ENCODE assay signal across 20 cellular contexts in the genomic region with DNA sequence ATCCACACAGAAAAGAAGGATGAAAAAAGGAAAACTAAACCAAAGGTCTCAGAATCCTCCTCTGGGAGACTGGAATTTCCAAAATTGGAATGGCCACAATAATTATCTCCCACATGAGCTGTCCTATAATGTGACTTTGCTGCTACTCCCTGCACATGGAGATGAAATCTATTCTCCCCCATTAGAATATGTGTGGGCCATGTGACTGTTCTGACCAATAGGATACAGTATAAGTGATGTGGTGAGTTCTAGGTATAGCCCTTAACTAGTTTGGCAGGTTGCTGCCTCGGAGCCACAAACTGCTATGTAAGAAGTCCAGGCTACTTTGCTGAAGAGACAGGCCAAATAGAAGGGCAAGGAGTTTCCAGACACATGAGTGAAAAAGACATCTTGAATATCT. TPM values are rescaled to one million over a fixed set of nuclear protein-coding genes. Genes with fewer than 3 reads are reported as not detected.
DNase-seq lines count a peak whose midpoint lies in the region; ATAC-seq and TF ChIP-seq lines count a peak whose summit lies in the region.
"Had no signal": no experiment of that assay in that cellular context is flagged by ENCODE, and none has a peak within 500 bp of the region (broad histone marks: within the 10 kb centered on the region; RNA-seq: fewer than 3 reads in every experiment).

No MANE protein-coding gene starts in this region.

- intact Hi-C loops in OCI-LY7 (cut with micrococcal nuclease; ENCODE audit: unreplicated experiment), result loop anchor here (10.0 kb wide), 1 partner anchor 780 kb away; the partner anchor contains the start of gene NMD3

- no peak overlapping the region for H2AFZ ChIP-seq in DND-41 (ENCODE audit: low read depth, low read length)
- no peak overlapping the region for H2AFZ ChIP-seq in OCI-LY7 (ENCODE audit: low read length)

- H3K4me3 Mint-ChIP-seq in CD4-positive, CD25-positive, alpha-beta regulatory T cell, result peak overlapping the region in 2 of 4 donors; percentile 19 to 86
- H3K4me3 Mint-ChIP-seq: activated naive CD8-positive, alpha-beta T cell treated with anti-CD3 and anti-CD28 coated beads for 36 hours; stimulated activated memory B cell treated with anti-CD40 and anti-IgM and Interleukin-4, amounts not matched to agents 10 μg/mL and 1 μg/mL and 100 μg/mL, for 72 hours had no signal

- H3K9ac ChIP-seq in DND-41 (ENCODE audit: low read depth, low read length), result no peak overlapping the region

- peak overlapping the region; percentile 23 to 56 (median 40) for H3K27ac Mint-ChIP-seq in CD4-positive, CD25-positive, alpha-beta regulatory T cell
- H3K27ac Mint-ChIP-seq: activated naive CD8-positive, alpha-beta T cell treated with anti-CD3 and anti-CD28 coated beads for 36 hours; stimulated activated memory B cell treated with anti-CD40 and anti-IgM and Interleukin-4, amounts not matched to agents 10 μg/mL and 1 μg/mL and 100 μg/mL, for 72 hours had no signal

- H3K27ac ChIP-seq in CD4-positive, CD25-positive, alpha-beta regulatory T cell (ENCODE audit: insufficient read depth, low read length, poor library complexity, severe bottlenecking), result peak overlapping the region; percentile 14
- H3K27ac ChIP-seq in DND-41 (ENCODE audit: low read length), result no peak overlapping the region
- H3K27ac ChIP-seq in OCI-LY7 (ENCODE audit: low read depth, low read length, poor library complexity, severe bottlenecking), result no peak overlapping the region
- H3K27ac ChIP-seq: brain microvascular endothelial cell, epithelial cell of prostate, gastrocnemius medialis, ovary, SJSA1, thoracic aorta had no signal

- H3K9me2 ChIP-seq in OCI-LY7 (ENCODE audit: insufficient read depth, low read length), result no peaks in the 10 kb centered on the region

- peaks cover 41 to 81% (median 55%) of the 10 kb centered on the region in 4 donors for H3K4me1 Mint-ChIP-seq in CD4-positive, CD25-positive, alpha-beta regulatory T cell

- POLR2A ChIA-PET in OCI-LY7 (lab: Charles Lee), result interaction anchor here (0.5 to 3.6 kb wide), 7 partner anchors 8 to 50 kb away, joined by 3 to 22 read pairs (median 4); no protein-coding TSS in a partner anchor

- H3K4me2 ChIP-seq in DND-41 (ENCODE audit: insufficient read depth, low read length), result no peak overlapping the region
- 0 out of 2 replicates have a peak overlapping the region, but pooled peaks have one; percentile 4 for H3K4me2 ChIP-seq in OCI-LY7 (ENCODE audit: low read length)

- H3K4me3 ChIP-seq in CD4-positive, CD25-positive, alpha-beta regulatory T cell (ENCODE audit: low read depth, low read length), result peak overlapping the region; percentile 30
- H3K4me3 ChIP-seq in DND-41 (ENCODE audit: low read depth in 1 of 2, low read length in 2 of 2) (no peak overlapping the region), OCI-LY7 (ENCODE audit: low read depth, low read length, poor library complexity, severe bottlenecking) (no peak overlapping the region), epithelial cell of esophagus (ENCODE audit: low read length) (no peak overlapping the region)
- H3K4me3 ChIP-seq: gastrocnemius medialis, ovary, SJSA1, thoracic aorta had no signal

- ATAC-seq in CD4-positive, CD25-positive, alpha-beta regulatory T cell (ENCODE audit: low read depth in 2 of 2), result no peak
- ATAC-seq in DND-41 (ENCODE audit: insufficient read depth, low read depth) (peak; percentile 55; the same call in 2 of the 3 replicates), HG02642 (IDR thresholded peaks at IDR 0.05; ENCODE audit: poor library complexity, unreplicated experiment) (no peak), GM19455 (IDR thresholded peaks at IDR 0.05; ENCODE audit: unreplicated experiment) (no peak)
- no peak for ATAC-seq in stimulated activated naive CD8-positive, alpha-beta T cell treated with anti-CD3 and anti-CD28 coated beads, Interleukin-15, Interleukin-2, amounts not matched to agents 100 U/mL and 50 U/mL, for 24 hours
- ATAC-seq: activated CD4-positive, CD25-positive, alpha-beta regulatory T cell treated with anti-CD3 and anti-CD28 coated beads, Interleukin-2, amount 50 U/mL, for 24 hours; gastrocnemius medialis; sciatic nerve; stimulated activated memory B cell treated with anti-CD40 and anti-IgM and Interleukin-4, amounts not matched to agents 10 μg/mL and 1 μg/mL and 100 μg/mL, for 72 hours had no signal

- no peaks in the 10 kb centered on the region for H3K27me3 ChIP-seq in CD4-positive, CD25-positive, alpha-beta regulatory T cell (ENCODE audit: control insufficient read depth, insufficient read depth, low read length)
- no peaks in the 10 kb centered on the region for H3K27me3 ChIP-seq in DND-41 (ENCODE audit: insufficient read depth, low read length, poor library complexity)
- H3K27me3 ChIP-seq: brain microvascular endothelial cell, ovary, SJSA1 had no signal

- CTCF ChIA-PET in OCI-LY7 (lab: Charles Lee; ENCODE audit: unreplicated experiment), result no interaction called here

- H3K9me3 Mint-ChIP-seq in CD4-positive, CD25-positive, alpha-beta regulatory T cell, result no peaks in the 10 kb centered on the region
- H3K9me3 Mint-ChIP-seq: naive B cell; stimulated activated memory B cell treated with anti-CD40 and anti-IgM and Interleukin-4, amounts not matched to agents 10 μg/mL and 1 μg/mL and 100 μg/mL, for 72 hours had no signal

- no peaks in the 10 kb centered on the region for H3K27me3 Mint-ChIP-seq in CD4-positive, CD25-positive, alpha-beta regulatory T cell
- H3K27me3 Mint-ChIP-seq: activated naive CD8-positive, alpha-beta T cell treated with anti-CD3 and anti-CD28 coated beads for 36 hours; naive B cell; stimulated activated memory B cell treated with anti-CD40 and anti-IgM and Interleukin-4, amounts not matched to agents 10 μg/mL and 1 μg/mL and 100 μg/mL, for 72 hours had no signal

- peaks cover 37% of the 10 kb centered on the region for H3K4me1 ChIP-seq in CD4-positive, CD25-positive, alpha-beta regulatory T cell (ENCODE audit: control insufficient read depth, insufficient read depth, low read length, poor library complexity, severe bottlenecking)
- H3K4me1 ChIP-seq in DND-41 (ENCODE audit: insufficient read depth, low read length), result no peaks in the 10 kb centered on the region
- H3K4me1 ChIP-seq in OCI-LY7 (ENCODE audit: insufficient read depth, low read length, poor library complexity, severe bottlenecking), result peaks cover 18% of the 10 kb centered on the region

- H3K36me3 Mint-ChIP-seq in CD4-positive, CD25-positive, alpha-beta regulatory T cell, result peaks cover 37% of the 10 kb centered on the region

- no peaks in the 10 kb centered on the region for H3K9me3 ChIP-seq in CD4-positive, CD25-positive, alpha-beta regulatory T cell (ENCODE audit: control insufficient read depth in 2 of 2, low read length in 2 of 2)
- H3K9me3 ChIP-seq in DND-41 (ENCODE audit: insufficient read depth, low read length, severe bottlenecking) (no peaks in the 10 kb centered on the region), OCI-LY7 (ENCODE audit: low read length) (peaks cover 26% of the 10 kb centered on the region; the same call in 1 of the 2 replicates)
- H3K9me3 ChIP-seq: gastrocnemius medialis, ovary, SJSA1, thoracic aorta had no signal

- no peak for TF ChIP-seq CTCF in DND-41 (IDR thresholded peaks at IDR 0.05; ENCODE audit: borderline replicate concordance, extremely low read depth, low read length, poor library complexity, severe bottlenecking)
- no peak for TF ChIP-seq CTCF in OCI-LY7 (conservative IDR thresholded peaks at IDR 0.05; ENCODE audit: low read length)
- no peak for TF ChIP-seq CTCF in epithelial cell of esophagus (IDR thresholded peaks at IDR 0.05; ENCODE audit: insufficient read depth, low read depth, low read length, missing control alignments)

- no peaks in the 10 kb centered on the region for H3K79me2 ChIP-seq in DND-41 (ENCODE audit: insufficient read depth, low read length)
- peaks cover 98% of the 10 kb centered on the region for H3K79me2 ChIP-seq in OCI-LY7 (ENCODE audit: insufficient read depth, low read depth, low read length)

- H4K20me1 ChIP-seq in DND-41 (ENCODE audit: insufficient read depth, low read length), result no peaks in the 10 kb centered on the region
- H4K20me1 ChIP-seq in OCI-LY7 (ENCODE audit: insufficient read depth, low read length), result no peaks in the 10 kb centered on the region

- H3K36me3 ChIP-seq in CD4-positive, CD25-positive, alpha-beta regulatory T cell (ENCODE audit: control insufficient read depth, insufficient read depth, low read length), result peaks cover 9% of the 10 kb centered on the region
- H3K36me3 ChIP-seq in DND-41 (ENCODE audit: insufficient read depth, low read length) (no peaks in the 10 kb centered on the region), OCI-LY7 (ENCODE audit: insufficient read depth, low read length) (peaks cover 87% of the 10 kb centered on the region)
- H3K36me3 ChIP-seq: gastrocnemius medialis, ovary, thoracic aorta had no signal

- no TSS peak for BruUV-seq in OCI-LY7 (replicated peaks; lab: Mats Ljungman, UMichigan)

- DNase-seq in CD4-positive, CD25-positive, alpha-beta regulatory T cell, result peak in 1 of 3 donors; percentile 32
- DNase-seq in DND-41 (no peak), OCI-LY7 (ENCODE audit: low spot score) (no peak), epithelial cell of esophagus (ENCODE audit: low read depth) (peak; percentile 24)
- no peak for DNase-seq in stimulated activated naive CD8-positive, alpha-beta T cell treated with anti-CD3 and anti-CD28 coated beads, Interleukin-15, Interleukin-2, amounts not matched to agents 100 U/mL and 50 U/mL, for 24 hours
- DNase-seq: activated naive CD8-positive, alpha-beta T cell treated with anti-CD3 and anti-CD28 coated beads for 36 hours; brain microvascular endothelial cell; gastrocnemius medialis; naive B cell; NCI-H1417 treated with DMSO at 0.1 percent for 48 hours; NCI-H526 treated with DMSO at 0.1 percent for 48 hours; ovary had no signal

RNA-seq across cellular contexts. Expression of gene TRIM59, which starts 5.2 kb away (rescaled TPM):
- total RNA-seq in CD4-positive, CD25-positive, alpha-beta regulatory T cell, result 34.0 TPM
- polyA plus RNA-seq in CD4-positive, CD25-positive, alpha-beta regulatory T cell, result 10 to 100 TPM; 50.5 to 67.9 (median 55.5) TPM
- 26.1 and 28.7 TPM in 2 replicates for total RNA-seq in OCI-LY7 (2014; rRNA removed; shearing (Covaris generic))
- 46.9 and 60.0 TPM in 2 replicates for total RNA-seq in OCI-LY7 (2022)

RNA-seq across cellular contexts. Expression of gene SMC4, which starts 45.0 kb away (rescaled TPM):
- total RNA-seq in CD4-positive, CD25-positive, alpha-beta regulatory T cell, result 153 TPM
- polyA plus RNA-seq in CD4-positive, CD25-positive, alpha-beta regulatory T cell, result 10 to 100 TPM; 48.4 to 96.9 (median 53.7) TPM
- 316 and 348 TPM in 2 replicates for total RNA-seq in OCI-LY7 (2014; rRNA removed; shearing (Covaris generic))
- total RNA-seq in OCI-LY7 (2022), result 352 and 382 TPM in 2 replicates

RNA-seq across cellular contexts. Expression of gene IFT80, which starts 45.4 kb away (rescaled TPM):
- total RNA-seq in CD4-positive, CD25-positive, alpha-beta regulatory T cell, result 35.7 TPM
- 1 to 10 TPM; 3.0 to 8.0 (median 6.2) TPM for polyA plus RNA-seq in CD4-positive, CD25-positive, alpha-beta regulatory T cell
- 33.5 and 37.3 TPM in 2 replicates for total RNA-seq in OCI-LY7 (2014; rRNA removed; shearing (Covaris generic))
- total RNA-seq in OCI-LY7 (2022), result 48.9 and 49.5 TPM in 2 replicates
